Comparison of ENCODE assay signal across 10 cellular contexts in genomic region chrX:45788941-45789348, GRCh38.
A peak's percentile ranks its signal among the peaks of the same experiment; 100 is the strongest.
DNase-seq lines count a peak whose midpoint lies in the region; ATAC-seq and TF ChIP-seq lines count a peak whose summit lies in the region.
"Had no signal": no experiment of that assay in that cellular context is flagged by ENCODE, and none has a peak within 500 bp of the region (broad histone marks: within the 10 kb centered on the region; RNA-seq: fewer than 3 reads in every experiment).

No MANE protein-coding gene starts in this region.

- peak overlapping the region; percentile 45 for H3K4me3 Mint-ChIP-seq in activated T-helper 17 cell treated with anti-CD3 and anti-CD28 coated beads, Interleukin-2, amount 50 U/mL, for 72 hours

- H3K4me1 ChIP-seq in heart left ventricle = peaks cover 0 to 7% (median 0%) of the 10 kb centered on the region in 12 donors
- H3K4me1 ChIP-seq in gastrocnemius medialis = no peaks in the 10 kb centered on the region

- no peak for ATAC-seq in activated T-helper 17 cell treated with anti-CD3 and anti-CD28 coated beads, Interleukin-2, amount 50 U/mL, for 72 hours (replicated peaks)
- ATAC-seq in heart left ventricle (peak; percentile 85 to 99 (median 89)), gastrocnemius medialis (peak; percentile 42 to 70), left lobe of liver (no peak), GM19035 (IDR thresholded peaks at IDR 0.05; ENCODE audit: unreplicated experiment) (no peak)

- H3K4me1 Mint-ChIP-seq in activated T-helper 17 cell treated with anti-CD3 and anti-CD28 coated beads, Interleukin-2, amount 50 U/mL, for 72 hours = peaks cover 37% of the 10 kb centered on the region

- no peaks in the 10 kb centered on the region for H3K27me3 Mint-ChIP-seq in activated T-helper 17 cell treated with anti-CD3 and anti-CD28 coated beads, Interleukin-2, amount 50 U/mL, for 72 hours

- H3K27ac ChIP-seq in heart left ventricle (peak overlapping the region in 9 of 12 donors; percentile 23 to 67 (median 39)), gastrocnemius medialis (peak overlapping the region in 3 of 4 donors; percentile 6 to 52 (median 47))
- H3K27ac ChIP-seq: ovary had no signal

- no peak for TF ChIP-seq CTCF in heart left ventricle (IDR thresholded peaks at IDR 0.05)
- no peak for TF ChIP-seq CTCF in gastrocnemius medialis (IDR thresholded peaks at IDR 0.05 in 4 of 5, conservative IDR thresholded peaks at IDR 0.05 in 1 of 5)

- H3K9me3 ChIP-seq in heart left ventricle = peaks cover 0 to 8% (median 0%) of the 10 kb centered on the region in 12 donors
- no peaks in the 10 kb centered on the region for H3K9me3 ChIP-seq in gastrocnemius medialis
- H3K9me3 ChIP-seq: MG63, ovary had no signal

- peak; percentile 70 for DNase-seq in HT-29 (ENCODE audit: low spot score)
- DNase-seq in heart left ventricle = peak; percentile 60 to 77 (median 68)
- DNase-seq in gastrocnemius medialis = peak in 1 of 2 donors; percentile 12
- no peak for DNase-seq in left lobe of liver (ENCODE audit: low spot score)
- DNase-seq in foreskin melanocyte = no peak
- DNase-seq: glutamatergic neuron, MG63 had no signal

- H3K27me3 ChIP-seq in heart left ventricle (peaks cover 0 to 25% (median 0%) of the 10 kb centered on the region in 9 donors), gastrocnemius medialis (peaks cover 0 to 4% (median 0%) of the 10 kb centered on the region in 3 donors)
- H3K27me3 ChIP-seq: MG63, ovary had no signal

- 36 to 48% (median 38%) methylated on average over 8 of the region's 8 CpGs for WGBS in heart left ventricle, 4 donors

- H3K36me3 ChIP-seq in heart left ventricle (no peaks in the 10 kb centered on the region), gastrocnemius medialis (no peaks in the 10 kb centered on the region)
- H3K36me3 ChIP-seq: ovary had no signal

- H3K4me3 ChIP-seq in heart left ventricle = no peak overlapping the region
- H3K4me3 ChIP-seq in gastrocnemius medialis = no peak overlapping the region
- H3K4me3 ChIP-seq: MG63, ovary had no signal

- peak overlapping the region; percentile 17 for H3K27ac Mint-ChIP-seq in activated T-helper 17 cell treated with anti-CD3 and anti-CD28 coated beads, Interleukin-2, amount 50 U/mL, for 72 hours

- peaks cover 86% of the 10 kb centered on the region for H3K36me3 Mint-ChIP-seq in activated T-helper 17 cell treated with anti-CD3 and anti-CD28 coated beads, Interleukin-2, amount 50 U/mL, for 72 hours (ENCODE audit: low read depth)

- TF ChIP-seq POLR2A in heart left ventricle (IDR thresholded peaks at IDR 0.05) = no peak
- TF ChIP-seq POLR2A in gastrocnemius medialis (IDR thresholded peaks at IDR 0.05) = peak in 1 of 2 donors; percentile 0

- no peaks in the 10 kb centered on the region for H3K9me3 Mint-ChIP-seq in activated T-helper 17 cell treated with anti-CD3 and anti-CD28 coated beads, Interleukin-2, amount 50 U/mL, for 72 hours

- intact Hi-C loops in heart left ventricle (cut with DNase I) = loop anchor here in 2 of 10 donors (5.0 to 10.0 kb wide), 2 partner anchors 274 to 587 kb away; partner anchors contain the start of gene DIPK2B (in 1 of the 2)
- intact Hi-C loops in gastrocnemius medialis (cut with DNase I; ENCODE audit: low total_unique reads) = no loop called here

- in situ Hi-C loops in gastrocnemius medialis (cut with MboI; ENCODE audit: low sequenced_read_pairs in 4 of 4) = no loop called here

Comparison
In these comparisons a context has a peak if more than half of its experiments do, and no peak if none do; other contexts are left out.
1. DNase-seq: peak in HT-29 (single experiment) and heart left ventricle (5 of 5); none in left lobe of liver (single experiment) and foreskin melanocyte (single experiment).
2. ATAC-seq: peak in heart left ventricle (4 of 4) and gastrocnemius medialis (2 of 2); none in activated T-helper 17 cell treated with anti-CD3 and anti-CD28 coated beads, Interleukin-2, amount 50 U/mL, for 72 hours (single experiment), left lobe of liver (single experiment) and GM19035 (single experiment).